Comparison of ENCODE assay signal across 8 cellular contexts in genomic region chr2:180983468-180984388, GRCh38. TPM values are rescaled to one million over a fixed set of nuclear protein-coding genes. Genes with fewer than 3 reads are reported as not detected.
DNase-seq lines count a peak whose midpoint lies in the region; ATAC-seq, FAIRE-seq and TF ChIP-seq lines count a peak whose summit lies in the region.

No MANE protein-coding gene starts in this region.

- BruUV-seq in endothelial cell of umbilical vein (replicated peaks; lab: Mats Ljungman, UMichigan): no TSS peak

- H3K27ac Mint-ChIP-seq in natural killer cell treated with Interleukin-12 subunit alpha and Interleukin-12 subunit beta and Interleukin-15 and Interleukin-18, amount 100 ng/mL, for 72 hours: no peak overlapping the region

- peak overlapping the region; percentile 85 for H3K4me2 ChIP-seq in endothelial cell of umbilical vein (ENCODE audit: insufficient read depth, low read length)

- TF ChIP-seq CTCF in GM12873 (IDR thresholded peaks at IDR 0.05; ENCODE audit: insufficient read depth, low read depth, low read length, missing control alignments) (peak; percentile 30), endothelial cell of umbilical vein (IDR thresholded peaks at IDR 0.05; ENCODE audit: extremely low read depth in 1 of 2, insufficient read depth in 1 of 2, low read depth in 1 of 2, low read length in 2 of 2) (peak in 1 of 2 donors; percentile 27)

- peak; percentile 43 for FAIRE-seq in endothelial cell of umbilical vein (lab: Jason Lieb, UNC)

- no peaks in the 10 kb centered on the region for H3K9me3 Mint-ChIP-seq in natural killer cell treated with Interleukin-12 subunit alpha and Interleukin-12 subunit beta and Interleukin-15 and Interleukin-18, amount 100 ng/mL, for 72 hours

- H3K9me3 ChIP-seq in endothelial cell of umbilical vein (replicated peaks; ENCODE audit: control insufficient read depth, insufficient read depth, low read length): no peaks in the 10 kb centered on the region

- CTCF ChIA-PET in endothelial cell of umbilical vein (lab: Charles Lee): interaction anchor here (0.9 to 1.5 kb wide), 10 partner anchors 17 to 732 kb away, joined by 3 to 10 read pairs (median 4); no protein-coding TSS in a partner anchor

- H3K79me2 ChIP-seq in endothelial cell of umbilical vein (ENCODE audit: control insufficient read depth, insufficient read depth, low read length): peaks cover 67% of the 10 kb centered on the region

- H3K9ac ChIP-seq in endothelial cell of umbilical vein (replicated peaks; ENCODE audit: extremely low read depth, insufficient read depth, low read length): peak overlapping the region; percentile 69

- H3K36me3 Mint-ChIP-seq in natural killer cell treated with Interleukin-12 subunit alpha and Interleukin-12 subunit beta and Interleukin-15 and Interleukin-18, amount 100 ng/mL, for 72 hours: peaks cover 18% of the 10 kb centered on the region

- peak overlapping the region; percentile 27 for H2AFZ ChIP-seq in endothelial cell of umbilical vein (ENCODE audit: low read depth, low read length)

- no peaks in the 10 kb centered on the region for H3K27me3 ChIP-seq in endothelial cell of umbilical vein (ENCODE audit: control insufficient read depth in 2 of 2, insufficient read depth in 2 of 2, low read length in 2 of 2)

- H4K20me1 ChIP-seq in endothelial cell of umbilical vein (replicated peaks; ENCODE audit: control insufficient read depth, extremely low read depth, insufficient read depth, low read length): peaks cover 6% of the 10 kb centered on the region

- peaks cover 39% of the 10 kb centered on the region for H3K4me1 ChIP-seq in endothelial cell of umbilical vein (ENCODE audit: control insufficient read depth, extremely low read depth, insufficient read depth, low read length)

- peak; percentile 33 for ATAC-seq in HG02642 (IDR thresholded peaks at IDR 0.05; ENCODE audit: poor library complexity, unreplicated experiment)
- ATAC-seq in SK-N-SH treated with all-trans-retinoic acid at 6 μM for 48 hours: peak; percentile 83
- ATAC-seq in natural killer cell treated with Interleukin-12 subunit alpha and Interleukin-12 subunit beta and Interleukin-15 and Interleukin-18, amount 100 ng/mL, for 72 hours: no peak
- no peak for ATAC-seq in GM19035 (IDR thresholded peaks at IDR 0.05; ENCODE audit: unreplicated experiment)

- no peak for TF ChIP-seq POLR2A in endothelial cell of umbilical vein (IDR thresholded peaks at IDR 0.05; ENCODE audit: low read depth, low read length)

- H3K4me3 ChIP-seq in endothelial cell of umbilical vein (replicated peaks in 1 of 3; ENCODE audit: insufficient read depth in 1 of 3, low read depth in 1 of 3, low read length in 3 of 3): peak overlapping the region in 1 of 3 experiments; percentile 98

- H3K4me1 Mint-ChIP-seq in natural killer cell treated with Interleukin-12 subunit alpha and Interleukin-12 subunit beta and Interleukin-15 and Interleukin-18, amount 100 ng/mL, for 72 hours (ENCODE audit: low read depth in 2 of 2): peaks cover 29 to 47% of the 10 kb centered on the region in 2 donors

- H3K4me3 Mint-ChIP-seq in natural killer cell treated with Interleukin-12 subunit alpha and Interleukin-12 subunit beta and Interleukin-15 and Interleukin-18, amount 100 ng/mL, for 72 hours: peak overlapping the region; percentile 53

- peak overlapping the region; percentile 60 for H3K27ac ChIP-seq in endothelial cell of umbilical vein (ENCODE audit: insufficient read depth, low read depth, low read length)

- H3K36me3 ChIP-seq in endothelial cell of umbilical vein (ENCODE audit: control insufficient read depth in 2 of 2, extremely low read depth in 1 of 2, insufficient read depth in 2 of 2, low read length in 2 of 2): peaks cover 0 to 4% of the 10 kb centered on the region in 2 experiments

- dilution Hi-C loops in endothelial cell of umbilical vein (cut with MboI; ENCODE audit: extremely low pct_ligation_motif_present, low sequenced_read_pairs): no loop called here

- no peaks in the 10 kb centered on the region for H3K27me3 Mint-ChIP-seq in natural killer cell treated with Interleukin-12 subunit alpha and Interleukin-12 subunit beta and Interleukin-15 and Interleukin-18, amount 100 ng/mL, for 72 hours

- POLR2A ChIA-PET in endothelial cell of umbilical vein (lab: Charles Lee): no interaction called here

- intact Hi-C loops in endothelial cell of umbilical vein (cut with micrococcal nuclease): loop anchor here (2.0 to 10.0 kb wide), 4 partner anchors 74 to 911 kb away; partner anchors contain the start of gene ITPRID2

- DNase-seq in AML-193 (lab: John Stamatoyannopoulos, UW) (peak; percentile 10 to 40), MV-4-11 (lab: John Stamatoyannopoulos, UW) (peak; percentile 68), endothelial cell of umbilical vein (ENCODE audit: low read depth, low spot score) (peak; percentile 79)
- DNase-seq in natural killer cell treated with Interleukin-12 subunit alpha and Interleukin-12 subunit beta and Interleukin-15 and Interleukin-18, amount 100 ng/mL, for 72 hours (ENCODE audit: low spot score): no peak

- H3K9me1 ChIP-seq in endothelial cell of umbilical vein (replicated peaks; ENCODE audit: control insufficient read depth, extremely low read depth, insufficient read depth, low read length): peaks cover 3% of the 10 kb centered on the region

TF ChIP-seq in SK-N-SH treated with all-trans-retinoic acid at 6 μM for 48 hours, 23 proteins besides CTCF, POLR2A, EP300 and RAD21:
- TF ChIP-seq SNAI2 (CRISPR knock-in tag; IDR thresholded peaks at IDR 0.05): no peak
- TF ChIP-seq, protein P1, sequence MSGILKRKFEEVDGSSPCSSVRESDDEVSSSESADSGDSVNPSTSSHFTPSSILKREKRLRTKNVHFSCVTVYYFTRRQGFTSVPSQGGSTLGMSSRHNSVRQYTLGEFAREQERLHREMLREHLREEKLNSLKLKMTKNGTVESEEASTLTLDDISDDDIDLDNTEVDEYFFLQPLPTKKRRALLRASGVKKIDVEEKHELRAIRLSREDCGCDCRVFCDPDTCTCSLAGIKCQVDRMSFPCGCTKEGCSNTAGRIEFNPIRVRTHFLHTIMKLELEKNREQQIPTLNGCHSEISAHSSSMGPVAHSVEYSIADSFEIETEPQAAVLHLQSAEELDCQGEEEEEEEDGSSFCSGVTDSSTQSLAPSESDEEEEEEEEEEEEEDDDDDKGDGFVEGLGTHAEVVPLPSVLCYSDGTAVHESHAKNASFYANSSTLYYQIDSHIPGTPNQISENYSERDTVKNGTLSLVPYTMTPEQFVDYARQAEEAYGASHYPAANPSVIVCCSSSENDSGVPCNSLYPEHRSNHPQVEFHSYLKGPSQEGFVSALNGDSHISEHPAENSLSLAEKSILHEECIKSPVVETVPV (CRISPR knock-in tag; IDR thresholded peaks at IDR 0.05): no peak
- no peak for TF ChIP-seq RARB (CRISPR knock-in tag; IDR thresholded peaks at IDR 0.05)
- no peak for TF ChIP-seq ESRRG (CRISPR knock-in tag; IDR thresholded peaks at IDR 0.05)
- TF ChIP-seq GLIS3 (CRISPR knock-in tag; IDR thresholded peaks at IDR 0.05): no peak
- TF ChIP-seq CSDC2 (CRISPR knock-in tag; IDR thresholded peaks at IDR 0.05): no peak
- TF ChIP-seq TOX (CRISPR knock-in tag; IDR thresholded peaks at IDR 0.05; ENCODE audit: borderline replicate concordance): no peak

TF ChIP-seq in endothelial cell of umbilical vein, 7 proteins besides CTCF, POLR2A, EP300 and RAD21:
- TF ChIP-seq FOS (IDR thresholded peaks at IDR 0.05; ENCODE audit: borderline replicate concordance, insufficient read depth, low read length): no peak
- no peak for TF ChIP-seq POLR2AphosphoS5 (IDR thresholded peaks at IDR 0.05; ENCODE audit: insufficient read depth, low read depth, low read length)
- no peak for TF ChIP-seq GATA2 (IDR thresholded peaks at IDR 0.05; ENCODE audit: insufficient read depth, insufficient read length, low read depth, low read length)
- TF ChIP-seq EZH2 (IDR thresholded peaks at IDR 0.05; ENCODE audit: borderline replicate concordance, low read depth, low read length, severe bottlenecking): no peak
- no peak for TF ChIP-seq JUN (IDR thresholded peaks at IDR 0.05; ENCODE audit: borderline replicate concordance, insufficient read depth, insufficient read length, low read depth)
- TF ChIP-seq, protein P2, sequence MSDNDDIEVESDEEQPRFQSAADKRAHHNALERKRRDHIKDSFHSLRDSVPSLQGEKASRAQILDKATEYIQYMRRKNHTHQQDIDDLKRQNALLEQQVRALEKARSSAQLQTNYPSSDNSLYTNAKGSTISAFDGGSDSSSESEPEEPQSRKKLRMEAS (IDR thresholded peaks at IDR 0.05; ENCODE audit: insufficient read depth, insufficient read length): no peak
- TF ChIP-seq MYC (IDR thresholded peaks at IDR 0.05; ENCODE audit: low read depth, low read length): no peak

RNA-seq across cellular contexts. Expression of gene UBE2E3, which starts 3.3 kb away (rescaled TPM):
- total RNA-seq in endothelial cell of umbilical vein: 81.5 and 89.2 TPM in 2 replicates
- 96.9 and 107 TPM in 2 replicates for polyA plus RNA-seq in endothelial cell of umbilical vein
- polyA plus RNA-seq in endothelial cell of umbilical vein (2011; cell fraction: cytosol; rRNA removed): 127 and 136 TPM in 2 replicates
- 131 and 134 TPM in 2 replicates for polyA plus RNA-seq in endothelial cell of umbilical vein (2011; cell fraction: nucleus; rRNA removed)
- 93.5 and 125 TPM in 2 replicates for polyA plus RNA-seq in endothelial cell of umbilical vein (2012)
- 59.8 and 60.6 TPM in 2 replicates for polyA minus RNA-seq in endothelial cell of umbilical vein
- 9.4 TPM for polyA minus RNA-seq in endothelial cell of umbilical vein (2011; cell fraction: cytosol; rRNA and poly(A)+ RNA removed)
- polyA minus RNA-seq in endothelial cell of umbilical vein (2011; cell fraction: nucleus; rRNA and poly(A)+ RNA removed): 43.1 and 50.2 TPM in 2 replicates
- 10 to 100 TPM; 36.5 to 39.1 TPM for total RNA-seq in natural killer cell treated with Interleukin-12 subunit alpha and Interleukin-12 subunit beta and Interleukin-15 and Interleukin-18, amount 100 ng/mL, for 72 hours

Comparison
In these comparisons a context has a peak if more than half of its experiments do, and no peak if none do; other contexts are left out.
1. ATAC-seq: peak in HG02642 (single experiment) and SK-N-SH treated with all-trans-retinoic acid at 6 μM for 48 hours (single experiment); none in natural killer cell treated with Interleukin-12 subunit alpha and Interleukin-12 subunit beta and Interleukin-15 and Interleukin-18, amount 100 ng/mL, for 72 hours (0 of 2) and GM19035 (single experiment).